ENCODE assay signal across 8 cellular contexts in the genomic region with DNA sequence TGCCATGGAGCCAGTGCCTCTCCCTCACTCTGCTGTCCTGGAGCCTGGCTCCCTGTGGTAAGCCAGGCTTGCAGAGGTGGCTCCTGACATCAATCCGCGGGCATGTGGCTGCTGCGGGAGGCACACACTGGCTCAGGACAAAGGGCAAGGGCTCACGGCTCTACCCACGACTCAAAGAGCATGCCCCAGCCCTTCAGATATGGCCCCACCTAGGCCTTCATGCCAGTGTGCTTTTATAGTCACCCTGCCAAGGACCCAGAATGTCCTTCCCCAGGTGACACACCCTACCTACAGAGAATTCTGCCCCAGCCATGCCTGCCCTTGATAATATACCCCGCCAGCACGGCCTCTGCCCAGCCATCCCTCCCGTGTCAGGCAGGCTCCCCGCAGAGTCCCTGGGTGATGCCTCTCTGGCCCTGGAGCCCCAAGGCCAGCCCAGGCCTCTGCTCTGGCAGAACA. TPM values are rescaled to one million over a fixed set of nuclear protein-coding genes. Genes with fewer than 3 reads are reported as not detected.
DNase-seq lines count a peak whose midpoint lies in the region; ATAC-seq and TF ChIP-seq lines count a peak whose summit lies in the region.

No MANE protein-coding gene starts in this region.

- peak overlapping the region; percentile 72 for H3K27ac ChIP-seq in CD4-positive, CD25-positive, alpha-beta regulatory T cell (ENCODE audit: insufficient read depth, low read length, poor library complexity, severe bottlenecking)
- H3K27ac ChIP-seq in OCI-LY1 (ENCODE audit: low read depth, low read length, poor library complexity, severe bottlenecking): no peak overlapping the region

- H3K9ac ChIP-seq in OCI-LY1 (ENCODE audit: low read length): peak overlapping the region; percentile 83

- no peaks in the 10 kb centered on the region for H4K20me1 ChIP-seq in OCI-LY1 (ENCODE audit: insufficient read depth, low read length)

- TF ChIP-seq CTCF in OCI-LY1 (IDR thresholded peaks at IDR 0.05; ENCODE audit: low read length): no peak
- no peak for TF ChIP-seq CTCF in endothelial cell (IDR thresholded peaks at IDR 0.05; ENCODE audit: unreplicated experiment)

- no peaks in the 10 kb centered on the region for H3K27me3 ChIP-seq in CD4-positive, CD25-positive, alpha-beta regulatory T cell (ENCODE audit: control insufficient read depth, insufficient read depth, low read length)
- no peaks in the 10 kb centered on the region for H3K27me3 ChIP-seq in OCI-LY1 (ENCODE audit: insufficient read depth, low read length)

- peak overlapping the region; percentile 84 for H3K4me2 ChIP-seq in OCI-LY1 (ENCODE audit: low read length)

- no peak overlapping the region for H2AFZ ChIP-seq in OCI-LY1 (ENCODE audit: low read length)

- no peaks in the 10 kb centered on the region for H3K36me3 ChIP-seq in CD4-positive, CD25-positive, alpha-beta regulatory T cell (ENCODE audit: control insufficient read depth, insufficient read depth, low read length)
- no peaks in the 10 kb centered on the region; the same call in 1 of the 2 replicates for H3K36me3 ChIP-seq in OCI-LY1 (ENCODE audit: insufficient read depth, low read length)

- H3K9me2 ChIP-seq in OCI-LY1 (ENCODE audit: low read depth, low read length): no peaks in the 10 kb centered on the region

- POLR2A ChIA-PET in naive thymus-derived CD8-positive, alpha-beta T cell (lab: Charles Lee): interaction anchor here (1.0 to 7.8 kb wide), 7 partner anchors 9 to 181 kb away, joined by 3 to 154 read pairs (median 8); a partner anchor contains a TSS

- peaks cover 34% of the 10 kb centered on the region for H3K4me1 ChIP-seq in CD4-positive, CD25-positive, alpha-beta regulatory T cell (ENCODE audit: control insufficient read depth, insufficient read depth, low read length, poor library complexity, severe bottlenecking)
- H3K4me1 ChIP-seq in OCI-LY1 (ENCODE audit: insufficient read depth, low read length, severe bottlenecking): peaks cover 15% of the 10 kb centered on the region

- no peaks in the 10 kb centered on the region for H3K79me2 ChIP-seq in OCI-LY1 (ENCODE audit: insufficient read depth, low read length)

- peak overlapping the region; percentile 66 to 96 (median 88) for H3K4me3 Mint-ChIP-seq in CD4-positive, CD25-positive, alpha-beta regulatory T cell
- H3K4me3 Mint-ChIP-seq in endothelial cell (ENCODE audit: unreplicated experiment): peak overlapping the region; percentile 88
- H3K4me3 Mint-ChIP-seq in naive thymus-derived CD8-positive, alpha-beta T cell: peak overlapping the region; percentile 79 to 92 (median 86)

- ATAC-seq in CD4-positive, CD25-positive, alpha-beta regulatory T cell (ENCODE audit: low read depth in 2 of 2): no peak
- no peak for ATAC-seq in naive thymus-derived CD8-positive, alpha-beta T cell
- ATAC-seq in HG03354 (IDR thresholded peaks at IDR 0.05; ENCODE audit: poor library complexity, severe bottlenecking, unreplicated experiment) (no peak), GM18511 (IDR thresholded peaks at IDR 0.05; ENCODE audit: unreplicated experiment) (no peak), GM21619 (IDR thresholded peaks at IDR 0.05; ENCODE audit: unreplicated experiment) (no peak)

- H3K27me3 Mint-ChIP-seq in CD4-positive, CD25-positive, alpha-beta regulatory T cell: no peaks in the 10 kb centered on the region
- H3K27me3 Mint-ChIP-seq in endothelial cell (ENCODE audit: unreplicated experiment): peaks cover 13% of the 10 kb centered on the region
- H3K27me3 Mint-ChIP-seq in naive thymus-derived CD8-positive, alpha-beta T cell: peaks cover 0 to 3% (median 0%) of the 10 kb centered on the region in 5 donors

- H3K9me3 Mint-ChIP-seq in CD4-positive, CD25-positive, alpha-beta regulatory T cell: peaks cover 0 to 4% (median 0%) of the 10 kb centered on the region in 7 donors
- no peaks in the 10 kb centered on the region for H3K9me3 Mint-ChIP-seq in endothelial cell (ENCODE audit: unreplicated experiment)
- H3K9me3 Mint-ChIP-seq in naive thymus-derived CD8-positive, alpha-beta T cell: no peaks in the 10 kb centered on the region

- H3K4me3 ChIP-seq in CD4-positive, CD25-positive, alpha-beta regulatory T cell (ENCODE audit: low read depth, low read length): peak overlapping the region; percentile 32
- H3K4me3 ChIP-seq in OCI-LY1 (ENCODE audit: low read depth, low read length, poor library complexity, severe bottlenecking): peak overlapping the region; percentile 76

- no peak for DNase-seq in CD4-positive, CD25-positive, alpha-beta regulatory T cell
- no peak for DNase-seq in endothelial cell (ENCODE audit: low spot score)
- no peak for DNase-seq in naive thymus-derived CD8-positive, alpha-beta T cell
- DNase-seq in HCEC 1CT: no peak

- H3K9me3 ChIP-seq in CD4-positive, CD25-positive, alpha-beta regulatory T cell (ENCODE audit: control insufficient read depth in 2 of 2, low read length in 2 of 2): no peaks in the 10 kb centered on the region
- no peaks in the 10 kb centered on the region for H3K9me3 ChIP-seq in OCI-LY1 (ENCODE audit: low read length)

- H3K4me1 Mint-ChIP-seq in CD4-positive, CD25-positive, alpha-beta regulatory T cell: peaks cover 0 to 35% (median 21%) of the 10 kb centered on the region in 4 donors
- peaks cover 8% of the 10 kb centered on the region for H3K4me1 Mint-ChIP-seq in endothelial cell (ENCODE audit: unreplicated experiment)
- H3K4me1 Mint-ChIP-seq in naive thymus-derived CD8-positive, alpha-beta T cell: peaks cover 22 to 42% (median 36%) of the 10 kb centered on the region in 4 donors

- peak overlapping the region; percentile 83 to 92 (median 91) for H3K27ac Mint-ChIP-seq in CD4-positive, CD25-positive, alpha-beta regulatory T cell
- H3K27ac Mint-ChIP-seq in endothelial cell (ENCODE audit: unreplicated experiment): no peak overlapping the region
- peak overlapping the region; percentile 73 to 93 (median 89) for H3K27ac Mint-ChIP-seq in naive thymus-derived CD8-positive, alpha-beta T cell

- peaks cover 3% of the 10 kb centered on the region for H3K36me3 Mint-ChIP-seq in CD4-positive, CD25-positive, alpha-beta regulatory T cell
- peaks cover 11% of the 10 kb centered on the region for H3K36me3 Mint-ChIP-seq in endothelial cell (ENCODE audit: low read depth, unreplicated experiment)
- peaks cover 0 to 3% (median 2%) of the 10 kb centered on the region in 3 donors for H3K36me3 Mint-ChIP-seq in naive thymus-derived CD8-positive, alpha-beta T cell

- no peaks in the 10 kb centered on the region for H3F3A ChIP-seq in OCI-LY1 (ENCODE audit: insufficient read depth, low read length)

RNA-seq across cellular contexts. Expression of a gene that starts 1.6 kb away (rescaled TPM):
- total RNA-seq in CD4-positive, CD25-positive, alpha-beta regulatory T cell: 134 TPM
- polyA plus RNA-seq in CD4-positive, CD25-positive, alpha-beta regulatory T cell: 10 to 100 TPM; 11.9 to 18.0 (median 13.8) TPM
- total RNA-seq in endothelial cell (ENCODE audit: unreplicated experiment): 163 TPM
- 100 to 1,000 TPM; 170 to 175 TPM for total RNA-seq in naive thymus-derived CD8-positive, alpha-beta T cell
- 10 to 100 TPM in 2 of 3 donors, 1 to 10 TPM in 1; 7.8 to 20.9 (median 13.5) TPM for polyA plus RNA-seq in naive thymus-derived CD8-positive, alpha-beta T cell

RNA-seq across cellular contexts. Expression of a gene that starts 11.3 kb away (rescaled TPM):
- total RNA-seq in CD4-positive, CD25-positive, alpha-beta regulatory T cell: 2.8 TPM
- polyA plus RNA-seq in CD4-positive, CD25-positive, alpha-beta regulatory T cell: 1 to 10 TPM in 2 of 4 donors, under 1 TPM in 2; 0.48 to 4.3 (median 1.3) TPM
- 1.0 TPM for total RNA-seq in endothelial cell (ENCODE audit: unreplicated experiment)
- 1 to 10 TPM; 5.5 to 6.1 TPM for total RNA-seq in naive thymus-derived CD8-positive, alpha-beta T cell
- polyA plus RNA-seq in naive thymus-derived CD8-positive, alpha-beta T cell: 1 to 10 TPM; 1.5 to 2.9 (median 2.0) TPM

RNA-seq across cellular contexts. Expression of a gene that starts 15.6 kb away (rescaled TPM):
- 615 TPM for total RNA-seq in CD4-positive, CD25-positive, alpha-beta regulatory T cell
- polyA plus RNA-seq in CD4-positive, CD25-positive, alpha-beta regulatory T cell: 100 to 1,000 TPM; 219 to 283 (median 237) TPM
- total RNA-seq in endothelial cell (ENCODE audit: unreplicated experiment): 82.2 TPM
- 100 to 1,000 TPM; 357 to 370 TPM for total RNA-seq in naive thymus-derived CD8-positive, alpha-beta T cell
- polyA plus RNA-seq in naive thymus-derived CD8-positive, alpha-beta T cell: 100 to 1,000 TPM; 144 to 157 (median 150) TPM

RNA-seq across cellular contexts. Expression of a gene that starts 53.5 kb away (rescaled TPM):
- total RNA-seq in CD4-positive, CD25-positive, alpha-beta regulatory T cell: 46.4 TPM
- 10 to 100 TPM; 10.2 to 18.5 (median 17.2) TPM for polyA plus RNA-seq in CD4-positive, CD25-positive, alpha-beta regulatory T cell
- total RNA-seq in endothelial cell (ENCODE audit: unreplicated experiment): 38.5 TPM
- 100 to 1,000 TPM; 119 to 122 TPM for total RNA-seq in naive thymus-derived CD8-positive, alpha-beta T cell
- 10 to 100 TPM; 13.6 to 18.5 (median 15.5) TPM for polyA plus RNA-seq in naive thymus-derived CD8-positive, alpha-beta T cell
